Comparison of ENCODE assay signal across 1 cellular context in genomic region chr6:108848116-108848868, GRCh38.
A peak's percentile ranks its signal among the peaks of the same experiment; 100 is the strongest.
TF ChIP-seq lines count a peak whose summit lies in the region.

Gene ARMC2 (plus strand): TSS chr6:108848422. CDS start chr6:108854268, 5,846 bp downstream.

TF ChIP-seq in HepG2, 621 proteins besides CTCF, POLR2A, EP300 and RAD21 (continued from another document and continues in another):
- TF ChIP-seq ARID3A (IDR thresholded peaks at IDR 0.05; ENCODE audit: low read depth, low read length) (no peak), ZNF891 (CRISPR knock-in tag; IDR thresholded peaks at IDR 0.05) (peak; percentile 87), ZNF414 (CRISPR knock-in tag; IDR thresholded peaks at IDR 0.05) (no peak), SNAPC5 (CRISPR knock-in tag; IDR thresholded peaks at IDR 0.05; ENCODE audit: borderline replicate concordance) (no peak), XRCC5 (optimal IDR thresholded peaks at IDR 0.05; ENCODE audit: low read length) (peak; percentile 62), ZBTB44 (CRISPR knock-in tag; IDR thresholded peaks at IDR 0.05) (no peak), CEBPG (CRISPR knock-in tag; IDR thresholded peaks at IDR 0.05) (no peak), ZNF430 (CRISPR knock-in tag; IDR thresholded peaks at IDR 0.05) (no peak), ZFP36L1 (CRISPR knock-in tag; IDR thresholded peaks at IDR 0.05) (0 out of 2 replicates have a peak, but pooled peaks have one; percentile 21), ATF3 (CRISPR knock-in tag; IDR thresholded peaks at IDR 0.05) (no peak), BRCA1 (CRISPR knock-in tag; IDR thresholded peaks at IDR 0.05) (no peak), ZFY (CRISPR knock-in tag; IDR thresholded peaks at IDR 0.05) (peak; percentile 97), ZNF343 (CRISPR knock-in tag; IDR thresholded peaks at IDR 0.05) (no peak), ETS1 (CRISPR knock-in tag; IDR thresholded peaks at IDR 0.05) (no peak), MIER2 (CRISPR knock-in tag; IDR thresholded peaks at IDR 0.05) (no peak; the same call in 1 of the 2 replicates), ZNF775 (CRISPR knock-in tag; IDR thresholded peaks at IDR 0.05; ENCODE audit: borderline replicate concordance) (0 out of 2 replicates have a peak, but pooled peaks have one; percentile 82), MTA1 (CRISPR knock-in tag; IDR thresholded peaks at IDR 0.05; ENCODE audit: borderline replicate concordance) (peak; percentile 36; the same call in 1 of the 2 replicates), ZNF549 (CRISPR knock-in tag; IDR thresholded peaks at IDR 0.05) (no peak), GZF1 (CRISPR knock-in tag; IDR thresholded peaks at IDR 0.05) (no peak), ZNF124 (CRISPR knock-in tag; IDR thresholded peaks at IDR 0.05) (peak; percentile 61; the same call in 1 of the 2 replicates), ZNF570 (CRISPR knock-in tag; IDR thresholded peaks at IDR 0.05; ENCODE audit: borderline replicate concordance) (no peak), SATB2 (CRISPR knock-in tag; IDR thresholded peaks at IDR 0.05) (no peak), HINFP (CRISPR knock-in tag; IDR thresholded peaks at IDR 0.05; ENCODE audit: low read depth) (no peak; the same call in 1 of the 2 replicates), HCFC1 (IDR thresholded peaks at IDR 0.05; ENCODE audit: low read depth, low read length) (no peak), ZNF652 (CRISPR knock-in tag; IDR thresholded peaks at IDR 0.05; ENCODE audit: borderline replicate concordance, low read depth) (no peak), FOXM1 (CRISPR knock-in tag; IDR thresholded peaks at IDR 0.05) (no peak), MTERF4 (CRISPR knock-in tag; IDR thresholded peaks at IDR 0.05) (peak; percentile 81), SRY (CRISPR knock-in tag; IDR thresholded peaks at IDR 0.05) (peak; percentile 84), CREB1 (IDR thresholded peaks at IDR 0.05) (no peak), CREB1 (CRISPR knock-in tag; IDR thresholded peaks at IDR 0.05) (no peak), ZNF816 (CRISPR knock-in tag; IDR thresholded peaks at IDR 0.05; ENCODE audit: borderline replicate concordance) (no peak), ZBTB1 (CRISPR knock-in tag; IDR thresholded peaks at IDR 0.05; ENCODE audit: borderline replicate concordance) (0 out of 2 replicates have a peak, but pooled peaks have one; percentile 65), SAP130 (CRISPR knock-in tag; IDR thresholded peaks at IDR 0.05; ENCODE audit: low read depth) (peak; percentile 97), ZSCAN25 (CRISPR knock-in tag; IDR thresholded peaks at IDR 0.05) (peak; percentile 49; the same call in 1 of the 2 replicates), CSRNP1 (CRISPR knock-in tag; IDR thresholded peaks at IDR 0.05) (peak; percentile 88), ZNF337 (CRISPR knock-in tag; IDR thresholded peaks at IDR 0.05; ENCODE audit: borderline replicate concordance, low read depth) (no peak), ZNF691 (CRISPR knock-in tag; IDR thresholded peaks at IDR 0.05; ENCODE audit: borderline replicate concordance, low read depth) (no peak; the same call in 1 of the 2 replicates), ZEB1 (IDR thresholded peaks at IDR 0.05; ENCODE audit: insufficient replicate concordance, low read depth) (no peak), TCF7L2 (IDR thresholded peaks at IDR 0.05; ENCODE audit: low read depth, low read length) (no peak), ATF6 (CRISPR knock-in tag; conservative IDR thresholded peaks at IDR 0.05) (no peak), RBAK (CRISPR knock-in tag; IDR thresholded peaks at IDR 0.05) (no peak), BATF2 (CRISPR knock-in tag; IDR thresholded peaks at IDR 0.05) (no peak), ZNF230 (CRISPR knock-in tag; IDR thresholded peaks at IDR 0.05) (no peak), NCOA2 (CRISPR knock-in tag; IDR thresholded peaks at IDR 0.05) (0 out of 2 replicates have a peak, but pooled peaks have one; percentile 26), ATF7-NPFF (CRISPR knock-in tag; IDR thresholded peaks at IDR 0.05; ENCODE audit: low read depth) (peak; percentile 88), TMF1 (CRISPR knock-in tag; IDR thresholded peaks at IDR 0.05; ENCODE audit: low read depth) (no peak), KAT2B (IDR thresholded peaks at IDR 0.05; ENCODE audit: borderline replicate concordance, low read depth, low read length) (no peak), HNRNPH1 (optimal IDR thresholded peaks at IDR 0.05; ENCODE audit: low read depth, low read length) (no peak), THYN1 (CRISPR knock-in tag; IDR thresholded peaks at IDR 0.05; ENCODE audit: borderline replicate concordance, low read depth) (no peak), POGK (CRISPR knock-in tag; conservative IDR thresholded peaks at IDR 0.05) (peak; percentile 87), ZSCAN9 (CRISPR knock-in tag; IDR thresholded peaks at IDR 0.05; ENCODE audit: borderline replicate concordance) (peak; percentile 29; the same call in 1 of the 2 replicates), CBX2 (IDR thresholded peaks at IDR 0.05; ENCODE audit: low read depth, low read length) (no peak), CBX2 (CRISPR knock-in tag; IDR thresholded peaks at IDR 0.05; ENCODE audit: low read depth) (peak; percentile 84; the same call in 1 of the 2 replicates), MIXL1 (CRISPR knock-in tag; IDR thresholded peaks at IDR 0.05) (no peak), ZNF24 (IDR thresholded peaks at IDR 0.05) (no peak), IRF2 (CRISPR knock-in tag; IDR thresholded peaks at IDR 0.05) (no peak; the same call in none of the 2 replicates)
